8 cellular contexts compared by ENCODE assay signal in the genomic region with DNA sequence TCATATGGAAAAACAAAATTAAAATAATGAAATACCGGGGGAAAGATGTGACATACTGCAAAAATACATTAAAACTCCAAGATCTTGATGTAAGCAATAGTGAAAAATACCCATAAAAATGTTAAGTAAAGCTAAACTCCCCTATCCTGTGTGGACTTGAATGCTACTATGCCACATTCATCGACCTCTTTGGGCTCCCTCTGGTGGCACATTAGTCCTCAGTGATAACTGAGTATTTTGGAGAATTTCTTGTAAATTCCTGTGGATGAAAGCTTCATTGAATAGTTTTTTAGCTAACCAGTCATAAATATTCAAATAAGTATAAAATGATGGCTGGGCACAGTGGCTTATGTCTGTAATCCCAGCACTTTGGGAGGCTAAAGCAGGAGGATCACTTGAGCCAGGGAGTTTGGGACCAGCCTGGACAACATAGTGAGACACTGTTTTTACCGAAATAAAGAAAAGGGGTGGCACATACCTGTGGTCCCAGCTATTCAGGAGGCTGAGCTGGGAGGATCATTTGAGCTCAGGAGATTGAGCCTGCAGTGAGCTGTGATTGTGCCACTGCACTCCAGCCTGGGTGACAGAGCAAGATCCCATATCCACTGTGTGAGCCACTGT. TPM values are rescaled to one million over a fixed set of nuclear protein-coding genes. Genes with fewer than 3 reads are reported as not detected.
DNase-seq lines count a peak whose midpoint lies in the region; ATAC-seq and TF ChIP-seq lines count a peak whose summit lies in the region.

No MANE protein-coding gene starts in this region.

- H3K4me3 ChIP-seq in fibroblast of mammary gland (ENCODE audit: control insufficient read depth, low read depth, low read length) (no peak overlapping the region), ovary (no peak overlapping the region)

- H3K36me3 ChIP-seq in ovary = no peaks in the 10 kb centered on the region

- ATAC-seq in GM21528 (IDR thresholded peaks at IDR 0.05; ENCODE audit: low FRiP score, unreplicated experiment) (peak; percentile 63), GM19035 (IDR thresholded peaks at IDR 0.05; ENCODE audit: unreplicated experiment) (no peak)

- peak; percentile 25 for DNase-seq in COLO829 (ENCODE audit: low spot score)
- peak; percentile 7 for DNase-seq in NCI-H345 treated with DMSO at 0.1 percent for 48 hours (lab: John Stamatoyannopoulos, UW; ENCODE audit: unreplicated experiment)
- peak; percentile 16 for DNase-seq in activated CD8-positive, alpha-beta memory T cell treated with anti-CD3 and anti-CD28 coated beads, Interleukin-2, amount 50 U/mL, for 1 hour (ENCODE audit: extremely low read depth)
- peak; percentile 66 for DNase-seq in fibroblast of mammary gland (ENCODE audit: low read depth)
- peak in 3 of 5 donors; percentile 13 to 32 (median 29) for DNase-seq in ovary
- DNase-seq in DMS79 (lab: John Stamatoyannopoulos, UW) = no peak

- 54 to 58% (median 55%) methylated on average over 3 of the region's 3 CpGs for WGBS in ovary, 3 donors

- intact Hi-C loops in ovary (cut with DNase I) = no loop called here

- no peaks in the 10 kb centered on the region for H3K27me3 ChIP-seq in ovary

- no peaks in the 10 kb centered on the region for H3K9me3 ChIP-seq in ovary

- no peak overlapping the region for H3K27ac ChIP-seq in ovary

- TF ChIP-seq EP300 in ovary (IDR thresholded peaks at IDR 0.05) = no peak

- no peaks in the 10 kb centered on the region for H3K4me1 ChIP-seq in ovary (ENCODE audit: insufficient read depth)

- no peak for TF ChIP-seq POLR2A in ovary (IDR thresholded peaks at IDR 0.05)

- peak; percentile 75 for TF ChIP-seq CTCF in fibroblast of mammary gland (conservative IDR thresholded peaks at IDR 0.05; ENCODE audit: control insufficient read depth, insufficient read depth, low read depth, low read length)
- TF ChIP-seq CTCF in ovary (IDR thresholded peaks at IDR 0.05) = peak in 1 of 3 donors; percentile 31

RNA-seq across cellular contexts. Expression of gene SGPP1, which starts 42.4 kb away (rescaled TPM):
- total RNA-seq in ovary = 10 to 100 TPM; 11.2 to 18.4 (median 14.4) TPM
- 10 to 100 TPM in 1 of 2 donors, 1 to 10 TPM in 1; 7.6 to 11.7 TPM for polyA plus RNA-seq in ovary
